Comparison of ENCODE assay signal across 1 cellular context in genomic region chr1:48450505-48450904, GRCh38.
TF ChIP-seq lines count a peak whose summit lies in the region.

No MANE protein-coding gene starts in this region.

TF ChIP-seq in HepG2, 621 proteins besides CTCF, POLR2A, EP300 and RAD21 (continued from another document):
- TF ChIP-seq NFAT5 (CRISPR knock-in tag; IDR thresholded peaks at IDR 0.05) (no peak), ZBTB42 (CRISPR knock-in tag; IDR thresholded peaks at IDR 0.05) (no peak), SALL1 (CRISPR knock-in tag; IDR thresholded peaks at IDR 0.05) (no peak), SSRP1 (CRISPR knock-in tag; IDR thresholded peaks at IDR 0.05) (no peak)
